Comparison of ENCODE assay signal across 10 cellular contexts in genomic region chr20:47915495-47915894, GRCh38.
"Had no signal": no experiment of that assay in that cellular context is flagged by ENCODE, and none has a peak within 500 bp of the region (broad histone marks: within the 10 kb centered on the region; RNA-seq: fewer than 3 reads in every experiment).

No MANE protein-coding gene starts in this region.

- DNase-seq: GM23248, GOT3, H7, HCEC 1CT, HFFc6 had no signal

- FAIRE-seq: H1, H54 had no signal

- H3K36me3 ChIP-seq: HAP-1 had no signal

- H3K27ac Mint-ChIP-seq: GM23338, HFFc6 had no signal

- H2AFZ ChIP-seq: GM23248, GM23338 had no signal

- H3K4me3 Mint-ChIP-seq: GM23338, HFFc6 had no signal

- H3K27ac ChIP-seq: GM23248 had no signal

- H3K4me3 ChIP-seq: GM23248, GM23338, HAP-1 had no signal

- ATAC-seq: GM23338, HCT116 had no signal

- H3K9ac ChIP-seq: GM23248 had no signal

- H3K4me1 ChIP-seq: HAP-1 had no signal

- H3K4me2 ChIP-seq: GM23338 had no signal
